In the genomic region with DNA sequence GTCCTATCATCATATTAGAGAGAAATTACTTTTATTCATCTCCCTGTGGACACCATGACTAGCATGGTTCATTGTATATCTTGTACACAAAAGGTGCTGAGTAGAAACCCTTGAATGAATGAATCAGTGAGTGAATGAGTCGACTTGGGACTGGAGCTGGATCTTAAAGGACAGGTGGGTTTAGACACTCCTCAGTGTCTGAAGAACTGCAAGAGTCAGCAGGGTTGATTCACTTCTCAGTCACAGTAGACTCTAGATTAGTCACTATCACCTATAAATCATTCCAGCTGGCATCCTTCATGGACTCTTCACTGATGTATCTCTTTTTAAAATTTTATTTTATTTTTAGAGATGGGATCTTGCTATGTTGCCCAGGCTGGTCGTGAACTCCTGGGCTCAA, we compare ENCODE assay signal across 16 cellular contexts. TPM values are rescaled to one million over a fixed set of nuclear protein-coding genes. Genes with fewer than 3 reads are reported as not detected.
DNase-seq lines count a peak whose midpoint lies in the region; ATAC-seq and TF ChIP-seq lines count a peak whose summit lies in the region.
"Had no signal": no experiment of that assay in that cellular context is flagged by ENCODE, and none has a peak within 500 bp of the region (broad histone marks: within the 10 kb centered on the region; RNA-seq: fewer than 3 reads in every experiment).

No MANE protein-coding gene starts in this region.

- TF ChIP-seq CTCF in progenitor cell of endocrine pancreas (IDR thresholded peaks at IDR 0.05; ENCODE audit: unreplicated experiment): no peak

- no peaks in the 10 kb centered on the region for H3K36me3 Mint-ChIP-seq in dendritic cell treated with granulocyte-macrophage colony-stimulating factor and Interleukin-4, amounts not matched to agents 40 ng/mL and 50 ng/mL, for 4 days (ENCODE audit: low read depth)
- no peaks in the 10 kb centered on the region for H3K36me3 Mint-ChIP-seq in progenitor cell of endocrine pancreas (ENCODE audit: insufficient read depth)
- H3K36me3 Mint-ChIP-seq: CD8-positive, alpha-beta memory T cell had no signal

- H3K27ac Mint-ChIP-seq in dendritic cell treated with granulocyte-macrophage colony-stimulating factor and Interleukin-4, amounts not matched to agents 40 ng/mL and 50 ng/mL, for 4 days: peak overlapping the region; percentile 99
- H3K27ac Mint-ChIP-seq in progenitor cell of endocrine pancreas: peak overlapping the region; percentile 65
- H3K27ac Mint-ChIP-seq: CD8-positive, alpha-beta memory T cell; stimulated activated naive CD8-positive, alpha-beta T cell treated with anti-CD3 and anti-CD28 coated beads, Interleukin-15, Interleukin-2, amounts not matched to agents 100 ng/mL and 50 ng/mL, for 24 hours; T-helper 17 cell had no signal

- DNase-seq in activated CD4-positive, alpha-beta T cell treated with anti-CD3 and anti-CD28 coated beads for 48 hours: peak; percentile 12
- no peak for DNase-seq in activated CD4-positive, alpha-beta T cell treated with anti-CD3 and anti-CD28 coated beads for 4 hours
- DNase-seq in LHCN-M2 (ENCODE audit: low read depth) (peak; percentile 63), progenitor cell of endocrine pancreas (ENCODE audit: low spot score, unreplicated experiment) (no peak), RPMI8226 (no peak)
- DNase-seq in activated effector memory CD4-positive, alpha-beta T cell treated with Interleukin-2 at 50 U/mL for 16 hours: no peak
- DNase-seq: activated T-cell treated with anti-CD3 and anti-CD28 coated beads, Interleukin-2, amount 50 U/mL, for 1 hour; CD8-positive, alpha-beta memory T cell; H7; kidney glomerular epithelial cell; NCI-H82; T-helper 17 cell had no signal

- peaks cover 65% of the 10 kb centered on the region for H3K4me1 Mint-ChIP-seq in dendritic cell treated with granulocyte-macrophage colony-stimulating factor and Interleukin-4, amounts not matched to agents 40 ng/mL and 50 ng/mL, for 4 days (ENCODE audit: low read depth)
- peaks cover 47% of the 10 kb centered on the region for H3K4me1 Mint-ChIP-seq in progenitor cell of endocrine pancreas (ENCODE audit: low read depth)

- H3K4me3 Mint-ChIP-seq in dendritic cell treated with granulocyte-macrophage colony-stimulating factor and Interleukin-4, amounts not matched to agents 40 ng/mL and 50 ng/mL, for 4 days: no peak overlapping the region
- no peak overlapping the region for H3K4me3 Mint-ChIP-seq in progenitor cell of endocrine pancreas (ENCODE audit: low read depth)
- H3K4me3 Mint-ChIP-seq: CD8-positive, alpha-beta memory T cell; stimulated activated naive CD8-positive, alpha-beta T cell treated with anti-CD3 and anti-CD28 coated beads, Interleukin-15, Interleukin-2, amounts not matched to agents 100 ng/mL and 50 ng/mL, for 24 hours; T-helper 17 cell had no signal

- ATAC-seq in GM19023 (IDR thresholded peaks at IDR 0.05; ENCODE audit: unreplicated experiment): no peak

- H3K27me3 Mint-ChIP-seq in dendritic cell treated with granulocyte-macrophage colony-stimulating factor and Interleukin-4, amounts not matched to agents 40 ng/mL and 50 ng/mL, for 4 days: no peaks in the 10 kb centered on the region
- H3K27me3 Mint-ChIP-seq in progenitor cell of endocrine pancreas: peaks cover 50% of the 10 kb centered on the region
- H3K27me3 Mint-ChIP-seq: stimulated activated naive CD8-positive, alpha-beta T cell treated with anti-CD3 and anti-CD28 coated beads, Interleukin-15, Interleukin-2, amounts not matched to agents 100 ng/mL and 50 ng/mL, for 24 hours had no signal

- intact Hi-C loops in dendritic cell treated with granulocyte-macrophage colony-stimulating factor and Interleukin-4, amounts not matched to agents 40 ng/mL and 50 ng/mL, for 4 days (cut with micrococcal nuclease): loop anchor here (1.0 to 2.0 kb wide), 3 partner anchors 13 to 77 kb away; partner anchors contain the start of gene PMFBP1

- no peaks in the 10 kb centered on the region for H3K9me3 Mint-ChIP-seq in dendritic cell treated with granulocyte-macrophage colony-stimulating factor and Interleukin-4, amounts not matched to agents 40 ng/mL and 50 ng/mL, for 4 days
- no peaks in the 10 kb centered on the region for H3K9me3 Mint-ChIP-seq in progenitor cell of endocrine pancreas (ENCODE audit: low read depth)
- H3K9me3 Mint-ChIP-seq: CD8-positive, alpha-beta memory T cell; stimulated activated naive CD8-positive, alpha-beta T cell treated with anti-CD3 and anti-CD28 coated beads, Interleukin-15, Interleukin-2, amounts not matched to agents 100 ng/mL and 50 ng/mL, for 24 hours had no signal

RNA-seq across cellular contexts. Expression of gene PMFBP1, which starts 30.1 kb away (rescaled TPM):
- total RNA-seq in LHCN-M2 (2014; rRNA removed): 0.06 and 0.11 TPM in 2 replicates
- 0.12 TPM for polyA plus RNA-seq in LHCN-M2 (2012)
- total RNA-seq in progenitor cell of endocrine pancreas: 3.9 and 4.5 TPM in 2 replicates
- total RNA-seq: skeletal muscle tissue had no signal

Comparison
In these comparisons a context has a peak if more than half of its experiments do, and no peak if none do; other contexts are left out.
1. DNase-seq: peak in activated CD4-positive, alpha-beta T cell treated with anti-CD3 and anti-CD28 coated beads for 48 hours (single experiment) and LHCN-M2 (single experiment); none in activated CD4-positive, alpha-beta T cell treated with anti-CD3 and anti-CD28 coated beads for 4 hours (0 of 2), progenitor cell of endocrine pancreas (single experiment), RPMI8226 (single experiment) and activated effector memory CD4-positive, alpha-beta T cell treated with Interleukin-2 at 50 U/mL for 16 hours (single experiment).